1 cellular context compared by ENCODE assay signal in the genomic region with DNA sequence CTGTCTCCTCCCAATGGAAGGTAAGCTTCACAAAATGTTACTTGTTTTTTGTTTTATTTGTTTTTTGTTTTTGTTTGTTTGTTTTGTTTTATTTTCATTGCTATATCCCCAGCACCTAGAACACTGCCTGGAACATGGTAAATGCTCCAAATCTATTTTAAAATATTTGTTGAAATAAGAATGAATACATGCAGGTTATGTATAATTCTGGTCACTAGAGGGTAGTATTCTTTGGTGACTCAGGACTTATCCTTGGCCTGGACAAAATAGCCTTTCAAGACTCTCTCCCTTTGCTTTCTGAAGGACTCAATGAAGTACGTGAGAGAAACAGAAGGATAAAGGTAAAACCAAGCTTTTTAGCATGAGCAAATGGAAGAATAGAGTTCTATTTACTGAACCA.
TF ChIP-seq lines count a peak whose summit lies in the region.

No MANE protein-coding gene starts in this region.

TF ChIP-seq in IMR-90, 13 proteins besides CTCF, POLR2A, EP300 and RAD21:
- peak; percentile 81 for TF ChIP-seq SMC3 (IDR thresholded peaks at IDR 0.05; ENCODE audit: low read depth, low read length)
- TF ChIP-seq FOS (IDR thresholded peaks at IDR 0.05; ENCODE audit: low read depth, low read length), result no peak
- TF ChIP-seq MAFK (IDR thresholded peaks at IDR 0.05; ENCODE audit: low read depth, low read length), result no peak
